24 cellular contexts compared by ENCODE assay signal in genomic region chr1:71285529-71285928, GRCh38.
"Had no signal": no experiment of that assay in that cellular context is flagged by ENCODE, and none has a peak within 500 bp of the region (broad histone marks: within the 10 kb centered on the region; RNA-seq: fewer than 3 reads in every experiment).

No MANE protein-coding gene starts in this region.

- H3K27me3 ChIP-seq: dorsolateral prefrontal cortex, esophagus muscularis mucosa, gastrocnemius medialis, heart right ventricle, left lung had no signal

- H3K4me1 ChIP-seq: esophagus muscularis mucosa, gastrocnemius medialis, heart right ventricle, left lung, lower lobe of right lung had no signal

- FAIRE-seq: endothelial cell of umbilical vein, islet of Langerhans, keratinocyte had no signal

- H3K36me3 Mint-ChIP-seq: memory B cell; naive thymus-derived CD4-positive, alpha-beta T cell; natural killer cell had no signal

- H3K27me3 Mint-ChIP-seq: memory B cell; naive thymus-derived CD4-positive, alpha-beta T cell had no signal

- H3K9me3 ChIP-seq: lower lobe of right lung had no signal

- H3K4me1 Mint-ChIP-seq: memory B cell; naive thymus-derived CD4-positive, alpha-beta T cell; natural killer cell had no signal

- H3K27ac ChIP-seq: coronary artery, dorsolateral prefrontal cortex, esophagus muscularis mucosa, gastrocnemius medialis, heart right ventricle, left lung, lower lobe of right lung had no signal

- H3K27ac Mint-ChIP-seq: memory B cell; naive thymus-derived CD4-positive, alpha-beta T cell; natural killer cell had no signal

- H3K4me3 Mint-ChIP-seq: memory B cell; naive thymus-derived CD4-positive, alpha-beta T cell; natural killer cell had no signal

- H3K36me3 ChIP-seq: esophagus muscularis mucosa, gastrocnemius medialis, heart right ventricle, left lung, lower lobe of right lung had no signal

- H3K4me3 ChIP-seq: coronary artery, dorsolateral prefrontal cortex, esophagus muscularis mucosa, gastrocnemius medialis, heart right ventricle, left lung, lower lobe of right lung had no signal

- DNase-seq: dermis blood vessel endothelial cell; dorsolateral prefrontal cortex; effector CD4-positive, alpha-beta T cell; effector memory CD4-positive, alpha-beta T cell; foreskin melanocyte; gastrocnemius medialis; glutamatergic neuron; head of caudate nucleus; heart right ventricle; hippocampal formation; left cardiac atrium; left lung; left ventricle myocardium superior; lower lobe of right lung; mesendoderm; midbrain; naive thymus-derived CD4-positive, alpha-beta T cell; natural killer cell had no signal
